In the genomic region with DNA sequence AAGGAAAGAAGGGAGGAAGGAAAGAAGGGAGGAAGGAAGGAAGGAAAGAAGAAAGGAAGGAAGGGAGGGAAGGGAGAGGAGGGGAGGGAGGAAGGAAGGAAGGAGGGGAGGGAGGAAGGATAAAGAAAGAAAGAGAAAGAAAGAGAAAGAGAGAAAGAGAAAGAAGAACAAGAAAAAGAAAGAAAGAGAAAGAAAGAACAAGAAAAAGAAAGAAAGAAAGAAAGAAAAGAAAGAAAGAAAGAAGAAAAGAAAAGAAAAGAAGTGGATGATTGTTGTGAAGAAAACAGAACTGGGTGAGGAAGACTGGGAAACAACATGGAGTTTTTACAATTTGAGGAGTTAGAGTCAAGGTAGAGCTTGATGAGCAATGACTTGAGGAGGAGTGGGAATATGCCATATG, we compare ENCODE assay signal across 2 cellular contexts.
TF ChIP-seq lines count a peak whose summit lies in the region.

No MANE protein-coding gene starts in this region.

TF ChIP-seq in IMR-90, 13 proteins besides CTCF, POLR2A, EP300 and RAD21:
- TF ChIP-seq MXI1 (IDR thresholded peaks at IDR 0.05; ENCODE audit: borderline replicate concordance, low read depth, low read length): no peak
- TF ChIP-seq, protein P1, sequence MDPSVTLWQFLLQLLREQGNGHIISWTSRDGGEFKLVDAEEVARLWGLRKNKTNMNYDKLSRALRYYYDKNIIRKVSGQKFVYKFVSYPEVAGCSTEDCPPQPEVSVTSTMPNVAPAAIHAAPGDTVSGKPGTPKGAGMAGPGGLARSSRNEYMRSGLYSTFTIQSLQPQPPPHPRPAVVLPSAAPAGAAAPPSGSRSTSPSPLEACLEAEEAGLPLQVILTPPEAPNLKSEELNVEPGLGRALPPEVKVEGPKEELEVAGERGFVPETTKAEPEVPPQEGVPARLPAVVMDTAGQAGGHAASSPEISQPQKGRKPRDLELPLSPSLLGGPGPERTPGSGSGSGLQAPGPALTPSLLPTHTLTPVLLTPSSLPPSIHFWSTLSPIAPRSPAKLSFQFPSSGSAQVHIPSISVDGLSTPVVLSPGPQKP (IDR thresholded peaks at IDR 0.05; ENCODE audit: borderline replicate concordance, low read depth, low read length): no peak
- TF ChIP-seq NFE2L2 (IDR thresholded peaks at IDR 0.05; ENCODE audit: low read depth, low read length): no peak
- TF ChIP-seq CHD1 (IDR thresholded peaks at IDR 0.05; ENCODE audit: low read depth, low read length): no peak
- TF ChIP-seq RCOR1 (IDR thresholded peaks at IDR 0.05; ENCODE audit: insufficient replicate concordance, low read length): no peak
- TF ChIP-seq SMC3 (IDR thresholded peaks at IDR 0.05; ENCODE audit: low read depth, low read length): no peak
- no peak for TF ChIP-seq FOS (IDR thresholded peaks at IDR 0.05; ENCODE audit: low read depth, low read length)
- TF ChIP-seq MAZ (IDR thresholded peaks at IDR 0.05; ENCODE audit: borderline replicate concordance, low read depth, low read length): no peak
- no peak for TF ChIP-seq CEBPB (IDR thresholded peaks at IDR 0.05; ENCODE audit: low read depth, low read length)
- TF ChIP-seq, protein P2, sequence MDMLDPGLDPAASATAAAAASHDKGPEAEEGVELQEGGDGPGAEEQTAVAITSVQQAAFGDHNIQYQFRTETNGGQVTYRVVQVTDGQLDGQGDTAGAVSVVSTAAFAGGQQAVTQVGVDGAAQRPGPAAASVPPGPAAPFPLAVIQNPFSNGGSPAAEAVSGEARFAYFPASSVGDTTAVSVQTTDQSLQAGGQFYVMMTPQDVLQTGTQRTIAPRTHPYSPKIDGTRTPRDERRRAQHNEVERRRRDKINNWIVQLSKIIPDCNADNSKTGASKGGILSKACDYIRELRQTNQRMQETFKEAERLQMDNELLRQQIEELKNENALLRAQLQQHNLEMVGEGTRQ (IDR thresholded peaks at IDR 0.05; ENCODE audit: low read depth, low read length): no peak
- TF ChIP-seq MAFK (IDR thresholded peaks at IDR 0.05; ENCODE audit: low read depth, low read length): no peak
- no peak for TF ChIP-seq BHLHE40 (IDR thresholded peaks at IDR 0.05; ENCODE audit: low read depth, low read length)
- TF ChIP-seq RFX5 (IDR thresholded peaks at IDR 0.05; ENCODE audit: low read depth, low read length): no peak

TF ChIP-seq in K562, 482 proteins besides CTCF, POLR2A, EP300 and RAD21:
- TF ChIP-seq, protein P3, sequence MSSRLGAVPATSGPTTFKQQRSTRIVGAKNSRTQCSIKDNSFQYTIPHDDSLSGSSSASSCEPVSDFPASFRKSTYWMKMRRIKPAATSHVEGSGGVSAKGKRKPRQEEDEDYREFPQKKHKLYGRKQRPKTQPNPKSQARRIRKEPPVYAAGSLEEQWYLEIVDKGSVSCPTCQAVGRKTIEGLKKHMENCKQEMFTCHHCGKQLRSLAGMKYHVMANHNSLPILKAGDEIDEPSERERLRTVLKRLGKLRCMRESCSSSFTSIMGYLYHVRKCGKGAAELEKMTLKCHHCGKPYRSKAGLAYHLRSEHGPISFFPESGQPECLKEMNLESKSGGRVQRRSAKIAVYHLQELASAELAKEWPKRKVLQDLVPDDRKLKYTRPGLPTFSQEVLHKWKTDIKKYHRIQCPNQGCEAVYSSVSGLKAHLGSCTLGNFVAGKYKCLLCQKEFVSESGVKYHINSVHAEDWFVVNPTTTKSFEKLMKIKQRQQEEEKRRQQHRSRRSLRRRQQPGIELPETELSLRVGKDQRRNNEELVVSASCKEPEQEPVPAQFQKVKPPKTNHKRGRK (tag; IDR thresholded peaks at IDR 0.05): peak; percentile 93
- TF ChIP-seq PCBP1 (IDR thresholded peaks at IDR 0.05; ENCODE audit: low read depth, low read length, poor library complexity, severe bottlenecking) (no peak), SIN3A (IDR thresholded peaks at IDR 0.05; ENCODE audit: borderline replicate concordance in 2 of 2, control insufficient read depth in 1 of 2, low read depth in 2 of 2, low read length in 2 of 2) (no peak), ZNF79 (CRISPR knock-in tag; IDR thresholded peaks at IDR 0.05; ENCODE audit: low read depth) (no peak), ZBTB7A (IDR thresholded peaks at IDR 0.05; ENCODE audit: borderline replicate concordance, control insufficient read depth, low read depth, low read length) (no peak), TOE1 (IDR thresholded peaks at IDR 0.05; ENCODE audit: borderline replicate concordance) (no peak), TOE1 (CRISPR knock-in tag; IDR thresholded peaks at IDR 0.05; ENCODE audit: borderline replicate concordance, low read depth) (no peak), KDM1A (IDR thresholded peaks at IDR 0.05) (no peak), XRCC4 (IDR thresholded peaks at IDR 0.05; ENCODE audit: extremely low read depth, insufficient read depth, insufficient read length) (no peak)
- TF ChIP-seq, protein P4, sequence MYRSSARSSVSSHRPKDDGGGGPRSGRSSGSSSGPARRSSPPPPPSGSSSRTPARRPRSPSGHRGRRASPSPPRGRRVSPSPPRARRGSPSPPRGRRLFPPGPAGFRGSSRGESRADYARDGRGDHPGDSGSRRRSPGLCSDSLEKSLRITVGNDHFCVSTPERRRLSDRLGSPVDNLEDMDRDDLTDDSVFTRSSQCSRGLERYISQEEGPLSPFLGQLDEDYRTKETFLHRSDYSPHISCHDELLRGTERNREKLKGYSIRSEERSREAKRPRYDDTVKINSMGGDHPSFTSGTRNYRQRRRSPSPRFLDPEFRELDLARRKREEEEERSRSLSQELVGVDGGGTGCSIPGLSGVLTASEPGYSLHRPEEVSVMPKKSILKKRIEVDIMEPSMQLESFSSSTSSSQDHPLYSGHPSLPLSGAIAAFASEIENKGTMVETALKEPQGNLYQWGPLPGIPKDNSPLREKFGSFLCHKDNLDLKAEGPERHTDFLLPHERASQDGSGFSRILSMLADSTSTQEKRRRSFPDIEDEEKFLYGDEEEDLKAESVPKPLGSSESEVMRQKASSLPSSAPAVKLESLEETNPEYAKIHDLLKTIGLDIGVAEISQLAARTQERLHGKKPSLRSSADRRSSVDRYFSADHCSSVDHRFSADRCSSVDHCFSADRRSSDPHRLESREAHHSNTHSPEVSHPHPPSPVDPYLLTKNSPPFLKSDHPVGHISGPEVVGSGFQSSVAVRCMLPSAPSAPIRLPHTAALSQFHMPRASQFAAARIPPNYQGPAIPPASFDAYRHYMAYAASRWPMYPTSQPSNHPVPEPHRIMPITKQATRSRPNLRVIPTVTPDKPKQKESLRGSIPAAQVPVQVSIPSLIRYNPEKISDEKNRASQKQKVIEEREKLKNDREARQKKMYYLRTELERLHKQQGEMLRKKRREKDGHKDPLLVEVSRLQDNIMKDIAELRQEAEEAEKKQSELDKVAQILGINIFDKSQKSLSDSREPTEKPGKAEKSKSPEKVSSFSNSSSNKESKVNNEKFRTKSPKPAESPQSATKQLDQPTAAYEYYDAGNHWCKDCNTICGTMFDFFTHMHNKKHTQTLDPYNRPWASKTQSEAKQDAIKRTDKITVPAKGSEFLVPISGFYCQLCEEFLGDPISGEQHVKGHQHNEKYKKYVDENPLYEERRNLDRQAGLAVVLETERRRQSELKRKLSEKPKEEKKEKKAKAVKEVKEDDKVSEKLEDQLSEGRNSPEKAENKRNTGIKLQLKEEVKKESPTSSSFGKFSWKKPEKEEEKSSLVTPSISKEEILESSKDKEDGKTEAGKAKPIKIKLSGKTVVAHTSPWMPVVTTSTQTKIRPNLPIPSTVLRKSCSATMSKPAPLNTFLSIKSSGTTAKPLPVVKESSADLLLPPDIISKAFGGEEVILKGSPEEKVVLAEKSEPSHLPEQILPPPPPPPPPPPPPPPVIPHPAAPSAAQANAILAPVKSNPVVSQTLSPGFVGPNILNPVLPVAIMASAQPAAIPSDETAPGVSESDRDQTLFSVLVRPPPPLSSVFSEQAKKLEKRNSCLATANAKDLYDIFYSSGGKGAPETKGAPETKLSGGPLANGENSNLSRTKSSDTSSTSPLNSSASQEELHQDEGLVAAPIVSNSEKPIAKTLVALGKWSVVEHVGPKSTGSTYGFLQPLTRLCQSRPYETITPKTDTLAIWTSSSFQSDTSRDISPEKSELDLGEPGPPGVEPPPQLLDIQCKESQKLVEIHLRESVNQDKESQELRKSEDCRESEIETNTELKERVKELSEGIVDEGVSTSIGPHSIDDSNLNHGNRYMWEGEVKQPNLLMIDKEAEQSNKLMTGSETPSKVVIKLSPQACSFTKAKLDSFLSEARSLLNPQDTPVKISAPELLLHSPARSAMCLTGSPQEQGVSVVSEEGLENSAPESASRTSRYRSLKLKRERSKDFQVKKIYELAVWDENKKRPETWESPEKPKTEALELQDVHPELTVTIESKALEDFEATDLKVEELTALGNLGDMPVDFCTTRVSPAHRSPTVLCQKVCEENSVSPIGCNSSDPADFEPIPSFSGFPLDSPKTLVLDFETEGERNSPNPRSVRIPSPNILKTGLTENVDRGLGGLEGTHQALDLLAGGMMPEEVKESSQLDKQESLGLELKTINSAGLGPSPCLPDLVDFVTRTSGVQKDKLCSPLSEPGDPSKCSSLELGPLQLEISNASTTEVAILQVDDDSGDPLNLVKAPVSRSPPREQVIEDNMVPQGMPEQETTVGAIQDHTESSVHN (IDR thresholded peaks at IDR 0.05; ENCODE audit: borderline replicate concordance in 1 of 2, low read depth in 1 of 2): no peak
